Comparison of ENCODE assay signal across 8 cellular contexts in the genomic region with DNA sequence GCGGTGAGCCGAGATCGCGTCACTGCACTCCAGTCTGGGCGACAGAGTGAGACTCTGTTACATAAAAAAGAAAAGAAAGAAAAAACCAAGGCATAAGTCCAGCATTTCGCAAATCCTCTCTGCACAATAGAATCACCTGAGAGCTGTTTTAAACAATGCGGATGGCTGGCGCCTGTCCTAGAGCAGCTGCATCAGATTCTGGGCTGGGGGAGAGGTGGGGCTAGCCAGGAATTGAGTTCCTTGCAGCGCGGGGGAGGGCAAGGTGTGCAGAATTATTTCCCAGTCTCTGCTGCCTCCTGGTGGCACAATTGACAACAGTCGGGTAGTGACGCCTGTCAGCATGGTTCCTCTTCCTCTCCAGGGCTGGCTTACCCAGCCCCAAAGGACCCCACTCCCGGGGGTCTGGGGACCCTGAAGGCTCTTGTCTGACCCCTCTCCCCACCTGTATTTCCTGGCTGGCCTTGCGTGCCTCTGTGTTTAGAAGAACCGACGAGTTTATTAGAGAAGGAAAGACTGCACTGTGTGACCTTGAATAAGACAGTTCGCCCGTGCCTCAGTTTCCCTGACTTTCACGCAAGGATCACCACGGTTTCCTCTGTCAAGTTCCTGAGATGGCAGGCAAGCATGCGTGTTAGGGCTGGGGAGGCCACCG. TPM values are rescaled to one million over a fixed set of nuclear protein-coding genes. Genes with fewer than 3 reads are reported as not detected.
DNase-seq lines count a peak whose midpoint lies in the region; ATAC-seq, FAIRE-seq and TF ChIP-seq lines count a peak whose summit lies in the region.

No MANE protein-coding gene starts in this region.

- peak overlapping the region; percentile 56 to 85 (median 72) for H3K4me3 Mint-ChIP-seq in CD8-positive, alpha-beta memory T cell

- intact Hi-C loops in endothelial cell of umbilical vein (cut with micrococcal nuclease), result loop anchor here (1.0 to 10.0 kb wide), 9 partner anchors 335 to 1211 kb away; a partner anchor contains a TSS

- ATAC-seq in GM21360 (IDR thresholded peaks at IDR 0.05; ENCODE audit: unreplicated experiment), result peak; percentile 45

- H3K9me3 Mint-ChIP-seq in CD8-positive, alpha-beta memory T cell, result no peaks in the 10 kb centered on the region

- H3K79me2 ChIP-seq in endothelial cell of umbilical vein (ENCODE audit: control insufficient read depth, insufficient read depth, low read length), result no peaks in the 10 kb centered on the region

- H4K20me1 ChIP-seq in endothelial cell of umbilical vein (replicated peaks; ENCODE audit: control insufficient read depth, extremely low read depth, insufficient read depth, low read length), result no peaks in the 10 kb centered on the region

- no peaks in the 10 kb centered on the region for H3K9me1 ChIP-seq in endothelial cell of umbilical vein (replicated peaks; ENCODE audit: control insufficient read depth, extremely low read depth, insufficient read depth, low read length)

- no peak overlapping the region for H3K27ac ChIP-seq in CD8-positive, alpha-beta memory T cell (ENCODE audit: low read depth, low read length)
- no peak overlapping the region for H3K27ac ChIP-seq in endothelial cell of umbilical vein (ENCODE audit: insufficient read depth, low read depth, low read length)
- peak overlapping the region; percentile 52 for H3K27ac ChIP-seq in muscle layer of colon (ENCODE audit: low read depth, low read length)

- POLR2A ChIA-PET in CD8-positive, alpha-beta memory T cell (lab: Charles Lee), result no interaction called here
- POLR2A ChIA-PET in endothelial cell of umbilical vein (lab: Charles Lee), result no interaction called here

- peaks cover 4 to 7% (median 7%) of the 10 kb centered on the region in 3 donors for H3K4me1 Mint-ChIP-seq in CD8-positive, alpha-beta memory T cell

- CTCF ChIA-PET in CD8-positive, alpha-beta memory T cell (lab: Charles Lee), result interaction anchor here (0.7 to 3.9 kb wide), 20 partner anchors 9 to 731 kb away, joined by 3 to 19 read pairs (median 3); a partner anchor contains a TSS
- CTCF ChIA-PET in endothelial cell of umbilical vein (lab: Charles Lee), result interaction anchor here (1.0 to 2.3 kb wide), 8 partner anchors 136 to 734 kb away, joined by 3 to 11 read pairs (median 8); a partner anchor contains a TSS

- FAIRE-seq in endothelial cell of umbilical vein (lab: Jason Lieb, UNC), result peak; percentile 95

- H3K4me2 ChIP-seq in endothelial cell of umbilical vein (ENCODE audit: insufficient read depth, low read length), result peak overlapping the region; percentile 80

- no peaks in the 10 kb centered on the region for H3K36me3 ChIP-seq in CD8-positive, alpha-beta memory T cell (ENCODE audit: insufficient read depth, low read length)
- H3K36me3 ChIP-seq in endothelial cell of umbilical vein (ENCODE audit: control insufficient read depth in 2 of 2, extremely low read depth in 1 of 2, insufficient read depth in 2 of 2, low read length in 2 of 2), result no peaks in the 10 kb centered on the region
- H3K36me3 ChIP-seq in muscle layer of colon (ENCODE audit: insufficient read depth, low read length), result no peaks in the 10 kb centered on the region

- H2AFZ ChIP-seq in endothelial cell of umbilical vein (ENCODE audit: low read depth, low read length), result peak overlapping the region; percentile 44

- H3K36me3 Mint-ChIP-seq in CD8-positive, alpha-beta memory T cell, result no peaks in the 10 kb centered on the region

- H3K9ac ChIP-seq in endothelial cell of umbilical vein (replicated peaks; ENCODE audit: extremely low read depth, insufficient read depth, low read length) (no peak overlapping the region), muscle layer of colon (ENCODE audit: low read length) (no peak overlapping the region)

- BruUV-seq in endothelial cell of umbilical vein (replicated peaks; lab: Mats Ljungman, UMichigan), result no TSS peak

- TF ChIP-seq POLR2A in endothelial cell of umbilical vein (IDR thresholded peaks at IDR 0.05; ENCODE audit: low read depth, low read length), result no peak

- H3K27me3 Mint-ChIP-seq in CD8-positive, alpha-beta memory T cell, result peaks cover 0 to 7% of the 10 kb centered on the region in 2 donors

- H3K4me3 ChIP-seq in CD8-positive, alpha-beta memory T cell (ENCODE audit: low read length), result peak overlapping the region; percentile 44
- peak overlapping the region in 1 of 3 experiments; percentile 40 for H3K4me3 ChIP-seq in endothelial cell of umbilical vein (replicated peaks in 1 of 3; ENCODE audit: insufficient read depth in 1 of 3, low read depth in 1 of 3, low read length in 3 of 3)
- peak overlapping the region; percentile 2 to 57 for H3K4me3 ChIP-seq in muscle layer of colon (ENCODE audit: low read depth in 1 of 2, low read length in 2 of 2)

- peaks cover 8% of the 10 kb centered on the region for H3K4me1 ChIP-seq in CD8-positive, alpha-beta memory T cell (ENCODE audit: insufficient read depth, low read length)
- H3K4me1 ChIP-seq in endothelial cell of umbilical vein (ENCODE audit: control insufficient read depth, extremely low read depth, insufficient read depth, low read length) (peaks cover 4% of the 10 kb centered on the region), muscle layer of colon (ENCODE audit: insufficient read depth, low read length) (peaks cover 10% of the 10 kb centered on the region)

- H3K9me3 ChIP-seq in CD8-positive, alpha-beta memory T cell (ENCODE audit: low read length), result no peaks in the 10 kb centered on the region
- no peaks in the 10 kb centered on the region for H3K9me3 ChIP-seq in endothelial cell of umbilical vein (replicated peaks; ENCODE audit: control insufficient read depth, insufficient read depth, low read length)
- no peaks in the 10 kb centered on the region for H3K9me3 ChIP-seq in muscle layer of colon (ENCODE audit: low read length)

- H3K27ac Mint-ChIP-seq in CD8-positive, alpha-beta memory T cell, result peak overlapping the region in 3 of 8 donors; percentile 33 to 49 (median 42)

- no peaks in the 10 kb centered on the region for H3K27me3 ChIP-seq in CD8-positive, alpha-beta memory T cell (ENCODE audit: insufficient read depth, low read length, poor library complexity, severe bottlenecking)
- H3K27me3 ChIP-seq in endothelial cell of umbilical vein (ENCODE audit: control insufficient read depth in 2 of 2, insufficient read depth in 2 of 2, low read length in 2 of 2) (no peaks in the 10 kb centered on the region), muscle layer of colon (ENCODE audit: control insufficient read depth in 1 of 2, insufficient read depth in 2 of 2, low read length in 2 of 2) (no peaks in the 10 kb centered on the region)

- dilution Hi-C loops in endothelial cell of umbilical vein (cut with MboI; ENCODE audit: extremely low pct_ligation_motif_present, low sequenced_read_pairs), result loop anchor here (25.0 kb wide), 1 partner anchor 351 kb away; no protein-coding TSS in a partner anchor

- DNase-seq in CD8-positive, alpha-beta memory T cell, result peak; percentile 72 to 87 (median 77)
- DNase-seq in HT-29 (ENCODE audit: low spot score) (peak; percentile 93), NOMO-1 treated with dmso at 0.1 percent for 144 hours (lab: John Stamatoyannopoulos, UW; ENCODE audit: unreplicated experiment) (peak; percentile 63), endothelial cell of umbilical vein (ENCODE audit: low read depth, low spot score) (peak; percentile 81)
- peak; percentile 63 for DNase-seq in activated CD8-positive, alpha-beta memory T cell treated with anti-CD3 and anti-CD28 coated beads, Interleukin-2, amount 50 U/mL, for 1 hour (ENCODE audit: extremely low read depth)
- DNase-seq in stimulated activated CD8-positive, alpha-beta memory T cell treated with anti-CD3 and anti-CD28 coated beads, Interleukin-4, amount 100 ng/mL, for 4 hours (ENCODE audit: low read depth in 2 of 2, low spot score in 1 of 2), result peak; percentile 66 to 74

- TF ChIP-seq CTCF in endothelial cell of umbilical vein (IDR thresholded peaks at IDR 0.05; ENCODE audit: extremely low read depth in 1 of 2, insufficient read depth in 1 of 2, low read depth in 1 of 2, low read length in 2 of 2), result peak; percentile 77 to 83

TF ChIP-seq in endothelial cell of umbilical vein, 7 proteins besides CTCF, POLR2A, EP300 and RAD21:
- TF ChIP-seq MYC (IDR thresholded peaks at IDR 0.05; ENCODE audit: low read depth, low read length), result no peak
- TF ChIP-seq, protein P1, sequence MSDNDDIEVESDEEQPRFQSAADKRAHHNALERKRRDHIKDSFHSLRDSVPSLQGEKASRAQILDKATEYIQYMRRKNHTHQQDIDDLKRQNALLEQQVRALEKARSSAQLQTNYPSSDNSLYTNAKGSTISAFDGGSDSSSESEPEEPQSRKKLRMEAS (IDR thresholded peaks at IDR 0.05; ENCODE audit: insufficient read depth, insufficient read length), result no peak
- TF ChIP-seq POLR2AphosphoS5 (IDR thresholded peaks at IDR 0.05; ENCODE audit: insufficient read depth, low read depth, low read length), result no peak
- TF ChIP-seq JUN (IDR thresholded peaks at IDR 0.05; ENCODE audit: borderline replicate concordance, insufficient read depth, insufficient read length, low read depth), result no peak
- TF ChIP-seq GATA2 (IDR thresholded peaks at IDR 0.05; ENCODE audit: insufficient read depth, insufficient read length, low read depth, low read length), result no peak
- no peak for TF ChIP-seq FOS (IDR thresholded peaks at IDR 0.05; ENCODE audit: borderline replicate concordance, insufficient read depth, low read length)
- TF ChIP-seq EZH2 (IDR thresholded peaks at IDR 0.05; ENCODE audit: borderline replicate concordance, low read depth, low read length, severe bottlenecking), result no peak
TF ChIP-seq in endothelial cell of umbilical vein: peak in this region for 0.

RNA-seq across cellular contexts. Expression of a gene that starts 41.1 kb away (rescaled TPM):
- total RNA-seq in CD8-positive, alpha-beta memory T cell, result 10 to 100 TPM; 14.2 to 16.2 TPM
- polyA plus RNA-seq in CD8-positive, alpha-beta memory T cell, result 5.4 TPM
- 1.6 and 3.0 TPM in 2 replicates for total RNA-seq in HT-29 (2014; rRNA removed; shearing (Covaris generic))
- 9.6 and 13.6 TPM in 2 replicates for total RNA-seq in endothelial cell of umbilical vein
- 9.1 and 10.8 TPM in 2 replicates for polyA plus RNA-seq in endothelial cell of umbilical vein
- 5.2 and 7.0 TPM in 2 replicates for polyA plus RNA-seq in endothelial cell of umbilical vein (2011; cell fraction: cytosol; rRNA removed)
- polyA plus RNA-seq in endothelial cell of umbilical vein (2011; cell fraction: nucleus; rRNA removed), result 31.5 and 32.8 TPM in 2 replicates
- polyA plus RNA-seq in endothelial cell of umbilical vein (2012), result 5.4 and 5.8 TPM in 2 replicates
- polyA minus RNA-seq in endothelial cell of umbilical vein, result 18.2 and 31.4 TPM in 2 replicates
- polyA minus RNA-seq in endothelial cell of umbilical vein (2011; cell fraction: cytosol; rRNA and poly(A)+ RNA removed), result 2.6 TPM
- 27.5 and 31.1 TPM in 2 replicates for polyA minus RNA-seq in endothelial cell of umbilical vein (2011; cell fraction: nucleus; rRNA and poly(A)+ RNA removed)
